ENCODE assay signal across 1 cellular context in the genomic region with DNA sequence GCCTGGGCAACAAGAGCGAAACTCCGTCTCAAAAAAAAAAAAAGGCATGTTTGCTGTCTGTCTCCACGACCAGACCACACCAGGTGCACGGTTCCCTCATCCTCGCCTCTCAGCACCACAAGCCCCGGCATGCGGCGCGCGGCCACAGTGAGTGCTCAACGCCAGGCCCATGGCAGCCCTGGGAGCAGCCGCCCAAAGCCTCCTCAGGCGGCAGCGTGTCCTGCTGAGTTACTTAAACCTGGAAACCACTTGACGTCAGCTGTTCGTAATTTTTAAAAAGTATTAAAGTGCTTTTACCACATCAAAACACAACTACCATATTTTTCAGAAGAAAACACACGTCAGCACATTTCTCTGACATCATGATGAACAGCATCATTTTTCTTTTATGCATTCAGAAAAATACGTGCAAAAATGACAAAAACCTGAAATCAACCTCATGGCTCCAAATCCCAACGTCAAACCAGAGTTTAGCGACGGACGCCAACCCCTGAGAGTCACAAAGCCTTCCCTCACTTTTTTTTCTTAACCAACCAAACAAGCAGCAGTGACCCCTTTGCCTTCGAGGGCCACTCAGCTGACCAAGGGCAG.
TF ChIP-seq lines count a peak whose summit lies in the region.

No MANE protein-coding gene starts in this region.

TF ChIP-seq in neural cell, 6 proteins besides CTCF, POLR2A, EP300 and RAD21:
- TF ChIP-seq, protein P1, sequence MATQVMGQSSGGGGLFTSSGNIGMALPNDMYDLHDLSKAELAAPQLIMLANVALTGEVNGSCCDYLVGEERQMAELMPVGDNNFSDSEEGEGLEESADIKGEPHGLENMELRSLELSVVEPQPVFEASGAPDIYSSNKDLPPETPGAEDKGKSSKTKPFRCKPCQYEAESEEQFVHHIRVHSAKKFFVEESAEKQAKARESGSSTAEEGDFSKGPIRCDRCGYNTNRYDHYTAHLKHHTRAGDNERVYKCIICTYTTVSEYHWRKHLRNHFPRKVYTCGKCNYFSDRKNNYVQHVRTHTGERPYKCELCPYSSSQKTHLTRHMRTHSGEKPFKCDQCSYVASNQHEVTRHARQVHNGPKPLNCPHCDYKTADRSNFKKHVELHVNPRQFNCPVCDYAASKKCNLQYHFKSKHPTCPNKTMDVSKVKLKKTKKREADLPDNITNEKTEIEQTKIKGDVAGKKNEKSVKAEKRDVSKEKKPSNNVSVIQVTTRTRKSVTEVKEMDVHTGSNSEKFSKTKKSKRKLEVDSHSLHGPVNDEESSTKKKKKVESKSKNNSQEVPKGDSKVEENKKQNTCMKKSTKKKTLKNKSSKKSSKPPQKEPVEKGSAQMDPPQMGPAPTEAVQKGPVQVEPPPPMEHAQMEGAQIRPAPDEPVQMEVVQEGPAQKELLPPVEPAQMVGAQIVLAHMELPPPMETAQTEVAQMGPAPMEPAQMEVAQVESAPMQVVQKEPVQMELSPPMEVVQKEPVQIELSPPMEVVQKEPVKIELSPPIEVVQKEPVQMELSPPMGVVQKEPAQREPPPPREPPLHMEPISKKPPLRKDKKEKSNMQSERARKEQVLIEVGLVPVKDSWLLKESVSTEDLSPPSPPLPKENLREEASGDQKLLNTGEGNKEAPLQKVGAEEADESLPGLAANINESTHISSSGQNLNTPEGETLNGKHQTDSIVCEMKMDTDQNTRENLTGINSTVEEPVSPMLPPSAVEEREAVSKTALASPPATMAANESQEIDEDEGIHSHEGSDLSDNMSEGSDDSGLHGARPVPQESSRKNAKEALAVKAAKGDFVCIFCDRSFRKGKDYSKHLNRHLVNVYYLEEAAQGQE (IDR thresholded peaks at IDR 0.05; ENCODE audit: borderline replicate concordance): no peak
